ENCODE assay signal across 1 cellular context in genomic region chr11:43555811-43556210, GRCh38.
TF ChIP-seq lines count a peak whose summit lies in the region.

No MANE protein-coding gene starts in this region.

TF ChIP-seq in HepG2, 621 proteins besides CTCF, POLR2A, EP300 and RAD21 (continued from another document):
- TF ChIP-seq ZNF781 (CRISPR knock-in tag; IDR thresholded peaks at IDR 0.05; ENCODE audit: borderline replicate concordance, not compliant biosample characterization) (no peak), ZNF709 (CRISPR knock-in tag; IDR thresholded peaks at IDR 0.05) (no peak), ZNF234 (CRISPR knock-in tag; conservative IDR thresholded peaks at IDR 0.05) (no peak)
